ENCODE assay signal across 27 cellular contexts in genomic region chr6:39950125-39950720, GRCh38.
"Had no signal": no experiment of that assay in that cellular context is flagged by ENCODE, and none has a peak within 500 bp of the region (broad histone marks: within the 10 kb centered on the region; RNA-seq: fewer than 3 reads in every experiment).

No MANE protein-coding gene starts in this region.

- H3K9me3 ChIP-seq: colonic mucosa, esophagus squamous epithelium, gastrocnemius medialis, gastroesophageal sphincter, heart right ventricle had no signal

- H3K27me3 ChIP-seq: colonic mucosa, esophagus squamous epithelium, gastrocnemius medialis, heart left ventricle, heart right ventricle had no signal

- H3K4me1 ChIP-seq: colonic mucosa, foreskin keratinocyte, gastroesophageal sphincter had no signal

- DNase-seq: colonic mucosa; cortex of kidney; dermis blood vessel endothelial cell; dorsolateral prefrontal cortex; effector CD4-positive, alpha-beta T cell; effector CD8-positive, alpha-beta T cell; effector memory CD4-positive, alpha-beta T cell; effector memory CD8-positive, alpha-beta T cell; endodermal cell; erythroblast; esophagus squamous epithelium; foreskin fibroblast; foreskin keratinocyte; foreskin melanocyte; gastrocnemius medialis; glutamatergic neuron; head of caudate nucleus; heart left ventricle; heart right ventricle had no signal

- ATAC-seq: effector memory CD8-positive, alpha-beta T cell; esophagus mucosa; foreskin keratinocyte; gastrocnemius medialis; gastroesophageal sphincter; heart left ventricle; heart right ventricle had no signal

- H3K27ac ChIP-seq: colonic mucosa, coronary artery, dorsolateral prefrontal cortex, epithelial cell of prostate, esophagus squamous epithelium, foreskin keratinocyte, gastrocnemius medialis, gastroesophageal sphincter, heart left ventricle had no signal

- FAIRE-seq: colon, endometrium, endothelial cell of umbilical vein, frontal cortex had no signal

- H3K4me3 ChIP-seq: colonic mucosa, coronary artery, dorsolateral prefrontal cortex, esophagus squamous epithelium, gastrocnemius medialis, gastroesophageal sphincter, heart left ventricle, heart right ventricle had no signal

- H3K36me3 ChIP-seq: colonic mucosa, esophagus squamous epithelium, gastrocnemius medialis, gastroesophageal sphincter, heart left ventricle, heart right ventricle had no signal
